In the genomic region with DNA sequence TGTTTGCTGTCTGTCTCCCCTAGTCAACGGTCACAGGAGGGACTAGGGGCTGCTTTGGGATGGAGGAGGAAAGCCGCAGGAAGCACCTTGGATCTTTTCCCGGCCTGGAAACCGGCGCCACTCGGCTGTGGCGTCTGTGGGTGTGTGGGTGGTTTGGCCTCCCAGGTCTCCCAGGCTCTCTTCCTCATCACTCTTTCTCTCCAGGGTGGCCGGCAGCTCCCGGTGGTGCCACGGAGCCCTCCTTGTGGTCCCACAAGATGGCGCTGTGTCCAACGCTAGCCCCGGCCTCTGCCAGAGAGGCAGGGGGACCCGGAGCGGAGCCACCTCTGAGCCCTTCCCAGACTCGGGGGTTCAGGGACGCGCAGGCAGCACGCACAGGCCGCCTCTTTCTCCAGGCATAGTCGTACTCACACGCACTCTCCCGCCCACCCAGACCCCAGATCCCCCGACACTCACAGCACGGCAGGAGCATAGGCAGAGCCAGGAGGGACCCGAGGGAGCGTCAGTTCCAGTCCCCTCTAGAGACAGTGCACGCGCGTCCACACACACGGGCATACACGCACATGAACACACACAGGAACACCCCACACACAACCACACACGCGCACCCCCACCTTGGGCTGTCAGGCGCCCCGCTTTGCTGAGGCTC, we compare ENCODE assay signal across 8 cellular contexts. TPM values are rescaled to one million over a fixed set of nuclear protein-coding genes. Genes with fewer than 3 reads are reported as not detected.
DNase-seq lines count a peak whose midpoint lies in the region; ATAC-seq and TF ChIP-seq lines count a peak whose summit lies in the region.

No MANE protein-coding gene starts in this region.

- no peaks in the 10 kb centered on the region for H3K36me3 Mint-ChIP-seq in CD4-positive, alpha-beta T cell (ENCODE audit: low read depth)
- no peaks in the 10 kb centered on the region for H3K36me3 Mint-ChIP-seq in activated T-cell treated with anti-CD3 and anti-CD28 coated beads, Interleukin-2, amount 50 U/mL, for 72 hours (ENCODE audit: insufficient read depth in 2 of 2)
- no peaks in the 10 kb centered on the region for H3K36me3 Mint-ChIP-seq in nephron (ENCODE audit: low read depth)
- H3K36me3 Mint-ChIP-seq in stimulated activated naive B cell treated with anti-CD40 and anti-IgM and Interleukin-4, amounts not matched to agents 10 μg/mL and 1 μg/mL and 100 μg/mL, for 72 hours: peaks cover 0 to 3% of the 10 kb centered on the region in 2 donors

- no peak overlapping the region for H3K27ac Mint-ChIP-seq in CD4-positive, alpha-beta T cell
- H3K27ac Mint-ChIP-seq in activated T-cell treated with anti-CD3 and anti-CD28 coated beads, Interleukin-2, amount 50 U/mL, for 72 hours: no peak overlapping the region
- H3K27ac Mint-ChIP-seq in nephron: peak overlapping the region in 2 of 3 experiments; percentile 86 to 97
- H3K27ac Mint-ChIP-seq in stimulated activated naive B cell treated with anti-CD40 and anti-IgM and Interleukin-4, amounts not matched to agents 10 μg/mL and 1 μg/mL and 100 μg/mL, for 72 hours: no peak overlapping the region

- no peak overlapping the region for H2AFZ ChIP-seq in PC-9

- peak; percentile 85 for ATAC-seq in CD4-positive, alpha-beta T cell (ENCODE audit: poor library complexity)
- peak; percentile 88 to 92 for ATAC-seq in activated T-cell treated with anti-CD3 and anti-CD28 coated beads, Interleukin-2, amount 50 U/mL, for 72 hours (replicated peaks in 1 of 2)
- ATAC-seq in stimulated activated naive B cell treated with anti-CD40 and anti-IgM and Interleukin-4, amounts not matched to agents 10 μg/mL and 1 μg/mL and 100 μg/mL, for 72 hours (replicated peaks): peak; percentile 73 to 85
- no peak for ATAC-seq in HG02970 (IDR thresholded peaks at IDR 0.05; ENCODE audit: low FRiP score, unreplicated experiment)

- no peak overlapping the region for H3K4me3 Mint-ChIP-seq in CD4-positive, alpha-beta T cell
- H3K4me3 Mint-ChIP-seq in activated T-cell treated with anti-CD3 and anti-CD28 coated beads, Interleukin-2, amount 50 U/mL, for 72 hours: peak overlapping the region; percentile 38 to 71
- H3K4me3 Mint-ChIP-seq in nephron: peak overlapping the region; percentile 67 to 76 (median 74)
- peak overlapping the region in 1 of 2 donors; percentile 18 for H3K4me3 Mint-ChIP-seq in stimulated activated naive B cell treated with anti-CD40 and anti-IgM and Interleukin-4, amounts not matched to agents 10 μg/mL and 1 μg/mL and 100 μg/mL, for 72 hours

- no peaks in the 10 kb centered on the region for H3K27me3 ChIP-seq in CD4-positive, alpha-beta T cell (ENCODE audit: control insufficient read depth, insufficient read depth, low read length)
- peaks cover 12% of the 10 kb centered on the region; the same call in 1 of the 2 replicates for H3K27me3 ChIP-seq in PC-9 (ENCODE audit: insufficient read depth, low read depth)

- no peaks in the 10 kb centered on the region for H3F3A ChIP-seq in PC-9 (ENCODE audit: insufficient read depth, low read depth)

- peak overlapping the region; percentile 50 for H3K4me2 ChIP-seq in PC-9

- peak; percentile 59 for TF ChIP-seq CTCF in CD4-positive, alpha-beta T cell (IDR thresholded peaks at IDR 0.05)
- TF ChIP-seq CTCF in PC-9 (conservative IDR thresholded peaks at IDR 0.05) (peak; percentile 73), fibroblast of mammary gland (conservative IDR thresholded peaks at IDR 0.05; ENCODE audit: control insufficient read depth, insufficient read depth, low read depth, low read length) (peak; percentile 66), nephron (IDR thresholded peaks at IDR 0.05; ENCODE audit: unreplicated experiment in 3 of 3) (peak; percentile 76 to 87 (median 85))

- intact Hi-C loops in CD4-positive, alpha-beta T cell (cut with DNase I, micrococcal nuclease): loop anchor here (1.0 to 5.0 kb wide), 3 partner anchors 291 to 689 kb away; no protein-coding TSS in a partner anchor
- intact Hi-C loops in PC-9 (cut with micrococcal nuclease; ENCODE audit: unreplicated experiment): loop anchor here (1.0 kb wide), 4 partner anchors 78 to 368 kb away; no protein-coding TSS in a partner anchor

- no peak overlapping the region for H3K4me3 ChIP-seq in PC-9
- peak overlapping the region; percentile 14 for H3K4me3 ChIP-seq in fibroblast of mammary gland (ENCODE audit: control insufficient read depth, low read depth, low read length)

- no peaks in the 10 kb centered on the region for H3K9me3 Mint-ChIP-seq in CD4-positive, alpha-beta T cell
- H3K9me3 Mint-ChIP-seq in activated T-cell treated with anti-CD3 and anti-CD28 coated beads, Interleukin-2, amount 50 U/mL, for 72 hours: no peaks in the 10 kb centered on the region
- H3K9me3 Mint-ChIP-seq in nephron: no peaks in the 10 kb centered on the region
- H3K9me3 Mint-ChIP-seq in stimulated activated naive B cell treated with anti-CD40 and anti-IgM and Interleukin-4, amounts not matched to agents 10 μg/mL and 1 μg/mL and 100 μg/mL, for 72 hours: no peaks in the 10 kb centered on the region

- POLR2A ChIA-PET in CD4-positive, alpha-beta T cell (lab: Charles Lee): interaction anchor here (1.4 kb wide), 1 partner anchor 368 kb away, joined by 3 read pairs; no protein-coding TSS in a partner anchor
- POLR2A ChIA-PET in PC-9 (lab: Charles Lee; ENCODE audit: unreplicated experiment): no interaction called here

- DNase-seq in CD4-positive, alpha-beta T cell: peak; percentile 51 to 76 (median 56)
- DNase-seq in HK-2 (ENCODE audit: unreplicated experiment) (peak; percentile 90), PC-9 (peak in 1 of 2 experiments; percentile 85), fibroblast of mammary gland (ENCODE audit: low read depth) (peak; percentile 72)
- DNase-seq in activated T-cell treated with anti-CD3 and anti-CD28 coated beads, Interleukin-2, amount 50 U/mL, for 72 hours: peak; percentile 76 to 79
- DNase-seq in stimulated activated naive B cell treated with anti-CD40 and anti-IgM and Interleukin-4, amounts not matched to agents 10 μg/mL and 1 μg/mL and 100 μg/mL, for 72 hours: peak; percentile 39

- no TSS peak for BruUV-seq in PC-9 (replicated peaks; lab: Mats Ljungman, UMichigan)

- no peaks in the 10 kb centered on the region for H3K79me2 ChIP-seq in PC-9 (ENCODE audit: low read depth)

- CTCF ChIA-PET in CD4-positive, alpha-beta T cell (lab: Charles Lee): interaction anchor here (0.7 to 1.3 kb wide), 3 partner anchors 11 to 368 kb away, joined by 4 to 14 read pairs (median 4); no protein-coding TSS in a partner anchor
- CTCF ChIA-PET in PC-9 (lab: Charles Lee): interaction anchor here (0.5 to 1.6 kb wide), 7 partner anchors 60 to 901 kb away, joined by 3 to 6 read pairs (median 5); partner anchors contain the start of gene SSBP3

- no peaks in the 10 kb centered on the region for H3K9me3 ChIP-seq in CD4-positive, alpha-beta T cell (ENCODE audit: control insufficient read depth, low read length)
- H3K9me3 ChIP-seq in PC-9 (ENCODE audit: insufficient read depth, low read depth): no peaks in the 10 kb centered on the region

- no peaks in the 10 kb centered on the region for H3K36me3 ChIP-seq in PC-9 (ENCODE audit: low read depth)

- H3K4me1 ChIP-seq in PC-9 (replicated peaks; ENCODE audit: insufficient read depth): no peaks in the 10 kb centered on the region

- peaks cover 3% of the 10 kb centered on the region for H3K27me3 Mint-ChIP-seq in CD4-positive, alpha-beta T cell
- no peaks in the 10 kb centered on the region for H3K27me3 Mint-ChIP-seq in activated T-cell treated with anti-CD3 and anti-CD28 coated beads, Interleukin-2, amount 50 U/mL, for 72 hours (ENCODE audit: low read depth)
- H3K27me3 Mint-ChIP-seq in nephron (ENCODE audit: low read depth): peaks cover 8% of the 10 kb centered on the region
- no peaks in the 10 kb centered on the region for H3K27me3 Mint-ChIP-seq in stimulated activated naive B cell treated with anti-CD40 and anti-IgM and Interleukin-4, amounts not matched to agents 10 μg/mL and 1 μg/mL and 100 μg/mL, for 72 hours

- no peak overlapping the region for H3K27ac ChIP-seq in CD4-positive, alpha-beta T cell (ENCODE audit: low read depth, low read length)
- no peak overlapping the region for H3K27ac ChIP-seq in PC-9

- H3K4me1 Mint-ChIP-seq in CD4-positive, alpha-beta T cell (ENCODE audit: low read depth): no peaks in the 10 kb centered on the region
- peaks cover 4% of the 10 kb centered on the region for H3K4me1 Mint-ChIP-seq in activated T-cell treated with anti-CD3 and anti-CD28 coated beads, Interleukin-2, amount 50 U/mL, for 72 hours (ENCODE audit: low read depth)
- H3K4me1 Mint-ChIP-seq in nephron: peaks cover 18% of the 10 kb centered on the region
- H3K4me1 Mint-ChIP-seq in stimulated activated naive B cell treated with anti-CD40 and anti-IgM and Interleukin-4, amounts not matched to agents 10 μg/mL and 1 μg/mL and 100 μg/mL, for 72 hours: peaks cover 6 to 9% of the 10 kb centered on the region in 2 donors

- H3K9me2 ChIP-seq in PC-9 (ENCODE audit: insufficient read depth): no peaks in the 10 kb centered on the region

- H4K20me1 ChIP-seq in PC-9 (ENCODE audit: insufficient read depth): no peaks in the 10 kb centered on the region

RNA-seq across cellular contexts. Expression of gene CDCP2, which starts 31.2 kb away (rescaled TPM):
- not detected for total RNA-seq in CD4-positive, alpha-beta T cell
- not detected in 2 replicates for total RNA-seq in PC-9 (2021)
- total RNA-seq in activated T-cell treated with anti-CD3 and anti-CD28 coated beads, Interleukin-2, amount 50 U/mL, for 72 hours: not detected

Comparison
In these comparisons a context has a peak if more than half of its experiments do, and no peak if none do; other contexts are left out.
1. H3K27ac Mint-ChIP-seq: peak in nephron (2 of 3); none in CD4-positive, alpha-beta T cell (single experiment), activated T-cell treated with anti-CD3 and anti-CD28 coated beads, Interleukin-2, amount 50 U/mL, for 72 hours (single experiment) and stimulated activated naive B cell treated with anti-CD40 and anti-IgM and Interleukin-4, amounts not matched to agents 10 μg/mL and 1 μg/mL and 100 μg/mL, for 72 hours (single experiment).
2. Peak in every context shown above with its lines, with median percentiles within 50 percentile points of each other: CTCF ChIP-seq.